ENCODE assay signal across 8 cellular contexts in genomic region chr9:34124923-34125322, GRCh38. TPM values are rescaled to one million over a fixed set of nuclear protein-coding genes. Genes with fewer than 3 reads are reported as not detected.
DNase-seq lines count a peak whose midpoint lies in the region; ATAC-seq and TF ChIP-seq lines count a peak whose summit lies in the region.

No MANE protein-coding gene starts in this region.

- POLR2A ChIA-PET in WTC11 (lab: Charles Lee): interaction anchor here (1.5 kb wide), 1 partner anchor 15 kb away, joined by 3 read pairs; no protein-coding TSS in a partner anchor

- peak; percentile 63 for DNase-seq in activated CD4-positive, alpha-beta T cell treated with anti-CD3 and anti-CD28 coated beads, Interleukin-2, amount 10 ng/mL, durations not matched to agents 24 days and 14 days
- DNase-seq in activated CD4-positive, alpha-beta T cell treated with anti-CD3 and anti-CD28 coated beads, Interleukin-2, amount 50 U/mL, for 1 hour: no peak
- no peak for DNase-seq in WTC11 (ENCODE audit: low spot score)
- DNase-seq in effector CD8-positive, alpha-beta T cell (lab: John Stamatoyannopoulos, UW): no peak

- no peak for ATAC-seq in WTC11
- ATAC-seq in HG03095 (IDR thresholded peaks at IDR 0.05; ENCODE audit: unreplicated experiment): no peak
- ATAC-seq in GM18907 (IDR thresholded peaks at IDR 0.05; ENCODE audit: unreplicated experiment): no peak

- peak overlapping the region; percentile 98 for H3K27ac Mint-ChIP-seq in activated CD4-positive, alpha-beta T cell treated with anti-CD3 and anti-CD28 coated beads, Interleukin-2, amount 10 ng/mL, durations not matched to agents 24 days and 14 days
- peak overlapping the region; percentile 83 for H3K27ac Mint-ChIP-seq in WTC11

- peaks cover 25% of the 10 kb centered on the region for H3K4me1 ChIP-seq in stomach smooth muscle (ENCODE audit: control insufficient read depth, insufficient read depth, low read length)

- H3K27me3 Mint-ChIP-seq in activated CD4-positive, alpha-beta T cell treated with anti-CD3 and anti-CD28 coated beads, Interleukin-2, amount 10 ng/mL, durations not matched to agents 24 days and 14 days: no peaks in the 10 kb centered on the region
- no peaks in the 10 kb centered on the region for H3K27me3 Mint-ChIP-seq in WTC11 (ENCODE audit: low read depth)

- H3K9ac ChIP-seq in stomach smooth muscle (ENCODE audit: low read length in 2 of 2): peak overlapping the region; percentile 37 to 44

- peaks cover 9 to 12% of the 10 kb centered on the region in 2 donors for H3K36me3 ChIP-seq in stomach smooth muscle (ENCODE audit: control insufficient read depth in 2 of 2, insufficient read depth in 2 of 2, low read length in 2 of 2)

- H3K9me3 ChIP-seq in iPS-18c (ENCODE audit: control insufficient read depth, insufficient read depth, low read length) (no peaks in the 10 kb centered on the region), stomach smooth muscle (ENCODE audit: control insufficient read depth in 2 of 2, low read length in 2 of 2) (no peaks in the 10 kb centered on the region)

- peak overlapping the region; percentile 92 for H3K4me3 Mint-ChIP-seq in activated CD4-positive, alpha-beta T cell treated with anti-CD3 and anti-CD28 coated beads, Interleukin-2, amount 10 ng/mL, durations not matched to agents 24 days and 14 days
- peak overlapping the region; percentile 96 for H3K4me3 Mint-ChIP-seq in WTC11

- no peaks in the 10 kb centered on the region for H3K9me3 Mint-ChIP-seq in activated CD4-positive, alpha-beta T cell treated with anti-CD3 and anti-CD28 coated beads, Interleukin-2, amount 10 ng/mL, durations not matched to agents 24 days and 14 days
- no peaks in the 10 kb centered on the region for H3K9me3 Mint-ChIP-seq in WTC11

- H3K4me3 ChIP-seq in iPS-18c (ENCODE audit: insufficient read depth, low read depth, low read length): peak overlapping the region; percentile 94; the same call in 1 of the 2 replicates
- peak overlapping the region; percentile 89 to 99 for H3K4me3 ChIP-seq in stomach smooth muscle (ENCODE audit: low read length in 2 of 2)

- no peaks in the 10 kb centered on the region for H3K27me3 ChIP-seq in stomach smooth muscle (ENCODE audit: control insufficient read depth in 1 of 2, insufficient read depth in 2 of 2, low read length in 2 of 2)

- no peak overlapping the region for H3K27ac ChIP-seq in stomach smooth muscle (ENCODE audit: low read length)

- peaks cover 43% of the 10 kb centered on the region for H3K4me1 Mint-ChIP-seq in activated CD4-positive, alpha-beta T cell treated with anti-CD3 and anti-CD28 coated beads, Interleukin-2, amount 10 ng/mL, durations not matched to agents 24 days and 14 days
- H3K4me1 Mint-ChIP-seq in WTC11: peaks cover 16% of the 10 kb centered on the region

- intact Hi-C loops in activated CD4-positive, alpha-beta T cell treated with anti-CD3 and anti-CD28 coated beads, Interleukin-2, amount 10 ng/mL, durations not matched to agents 24 days and 14 days (cut with micrococcal nuclease): loop anchor here (5.0 kb wide), 1 partner anchor 487 kb away; the partner anchor contains the start of gene RPP25L

- TF ChIP-seq CTCF in WTC11 (IDR thresholded peaks at IDR 0.05): no peak

- CTCF ChIA-PET in WTC11 (lab: Charles Lee): interaction anchor here (1.8 kb wide), 1 partner anchor 29 kb away, joined by 5 read pairs; no protein-coding TSS in a partner anchor

- H3K36me3 Mint-ChIP-seq in activated CD4-positive, alpha-beta T cell treated with anti-CD3 and anti-CD28 coated beads, Interleukin-2, amount 10 ng/mL, durations not matched to agents 24 days and 14 days (ENCODE audit: low read depth): peaks cover 38% of the 10 kb centered on the region
- peaks cover 33% of the 10 kb centered on the region for H3K36me3 Mint-ChIP-seq in WTC11

TF ChIP-seq in WTC11, 78 proteins besides CTCF, POLR2A, EP300 and RAD21:
- no peak for TF ChIP-seq SMAD4 (CRISPR knock-in tag; IDR thresholded peaks at IDR 0.05)
- TF ChIP-seq, protein P1, sequence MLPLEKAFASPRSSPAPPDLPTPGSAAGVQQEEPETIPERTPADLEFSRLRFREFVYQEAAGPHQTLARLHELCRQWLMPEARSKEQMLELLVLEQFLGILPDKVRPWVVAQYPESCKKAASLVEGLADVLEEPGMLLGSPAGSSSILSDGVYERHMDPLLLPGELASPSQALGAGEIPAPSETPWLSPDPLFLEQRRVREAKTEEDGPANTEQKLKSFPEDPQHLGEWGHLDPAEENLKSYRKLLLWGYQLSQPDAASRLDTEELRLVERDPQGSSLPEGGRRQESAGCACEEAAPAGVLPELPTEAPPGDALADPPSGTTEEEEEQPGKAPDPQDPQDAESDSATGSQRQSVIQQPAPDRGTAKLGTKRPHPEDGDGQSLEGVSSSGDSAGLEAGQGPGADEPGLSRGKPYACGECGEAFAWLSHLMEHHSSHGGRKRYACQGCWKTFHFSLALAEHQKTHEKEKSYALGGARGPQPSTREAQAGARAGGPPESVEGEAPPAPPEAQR (CRISPR knock-in tag; IDR thresholded peaks at IDR 0.05): no peak
- TF ChIP-seq ZNF281 (CRISPR knock-in tag; IDR thresholded peaks at IDR 0.05): no peak
- no peak for TF ChIP-seq ATF1 (CRISPR knock-in tag; IDR thresholded peaks at IDR 0.05)
- no peak for TF ChIP-seq GTF2I (CRISPR knock-in tag; conservative IDR thresholded peaks at IDR 0.05)
TF ChIP-seq in WTC11: peak in this region for 0.

RNA-seq across cellular contexts. Expression of gene DCAF12, which starts 1.6 kb away (rescaled TPM):
- total RNA-seq in activated CD4-positive, alpha-beta T cell treated with anti-CD3 and anti-CD28 coated beads, Interleukin-2, amount 10 ng/mL, durations not matched to agents 24 days and 14 days: 45.6 and 51.9 TPM in 2 replicates
- total RNA-seq in WTC11 (2021): 27.0 to 31.8 TPM (median 28.3 TPM) in 3 replicates

RNA-seq across cellular contexts. Expression of gene UBAP1, which starts 53.9 kb away (rescaled TPM):
- total RNA-seq in activated CD4-positive, alpha-beta T cell treated with anti-CD3 and anti-CD28 coated beads, Interleukin-2, amount 10 ng/mL, durations not matched to agents 24 days and 14 days: 30.9 and 32.5 TPM in 2 replicates
- 23.9 to 26.3 TPM (median 25.7 TPM) in 3 replicates for total RNA-seq in WTC11 (2021)
